5 cellular contexts compared by ENCODE assay signal in the genomic region with DNA sequence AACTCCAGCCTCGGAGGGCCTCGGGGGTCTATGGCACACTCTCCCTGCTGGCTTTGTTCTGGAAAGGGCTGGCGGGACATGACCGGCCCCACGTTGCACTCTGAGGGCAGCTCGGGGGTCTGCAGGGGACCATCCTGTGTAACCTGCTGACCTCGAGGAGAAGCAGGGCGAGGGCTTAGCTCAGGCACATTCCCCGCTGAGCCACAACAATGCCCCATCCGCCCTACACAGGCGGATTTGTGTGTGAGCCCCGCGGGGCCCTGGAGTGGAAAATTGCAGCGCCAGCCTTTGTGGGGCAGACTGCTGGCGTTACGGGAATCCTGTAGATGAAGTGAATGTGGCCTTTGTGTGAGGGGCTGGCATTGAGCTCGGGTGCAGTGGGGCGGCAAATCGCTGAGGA. TPM values are rescaled to one million over a fixed set of nuclear protein-coding genes. Genes with fewer than 3 reads are reported as not detected.
"Had no signal": no experiment of that assay in that cellular context is flagged by ENCODE, and none has a peak within 500 bp of the region (broad histone marks: within the 10 kb centered on the region; RNA-seq: fewer than 3 reads in every experiment).

No MANE protein-coding gene starts in this region.

RNA-seq across cellular contexts. Expression of a gene that starts 9.5 kb away (rescaled TPM):
- total RNA-seq: HT-29, HT1080, IMR-90, K562 had no signal
- polyA plus RNA-seq: IgD-negative memory B cell, IMR-90, K562 had no signal
